ENCODE assay signal across 15 cellular contexts in genomic region chr4:89283975-89284556, GRCh38. TPM values are rescaled to one million over a fixed set of nuclear protein-coding genes. Genes with fewer than 3 reads are reported as not detected.
DNase-seq lines count a peak whose midpoint lies in the region; ATAC-seq and TF ChIP-seq lines count a peak whose summit lies in the region.
"Had no signal": no experiment of that assay in that cellular context is flagged by ENCODE, and none has a peak within 500 bp of the region (broad histone marks: within the 10 kb centered on the region; RNA-seq: fewer than 3 reads in every experiment).

No MANE protein-coding gene starts in this region.

- H3K9ac ChIP-seq in BLaER1: no peak overlapping the region

- H3K27me3 ChIP-seq in BLaER1: no peaks in the 10 kb centered on the region
- no peaks in the 10 kb centered on the region for H3K27me3 ChIP-seq in CD8-positive, alpha-beta T cell (ENCODE audit: insufficient read depth, low read length)
- H3K27me3 ChIP-seq in lung (ENCODE audit: control insufficient read depth, insufficient read depth): no peaks in the 10 kb centered on the region
- H3K27me3 ChIP-seq: breast epithelium, MG63 had no signal

- H4K20me1 ChIP-seq in BLaER1: no peaks in the 10 kb centered on the region

- no peak overlapping the region for H3K4me3 ChIP-seq in BLaER1
- no peak overlapping the region for H3K4me3 ChIP-seq in CD8-positive, alpha-beta T cell (ENCODE audit: low read depth, low read length)
- no peak overlapping the region for H3K4me3 ChIP-seq in lung
- H3K4me3 ChIP-seq: breast epithelium, HAP-1, MG63, SJSA1 had no signal

- 58 to 66% methylated on average over 3 of the region's 3 CpGs for WGBS in lung, 2 donors

- H3K36me3 ChIP-seq in BLaER1 (no peaks in the 10 kb centered on the region), lung (ENCODE audit: control insufficient read depth in 2 of 2, insufficient read depth in 2 of 2, low read length in 2 of 2) (no peaks in the 10 kb centered on the region)
- H3K36me3 ChIP-seq in CD8-positive, alpha-beta T cell (ENCODE audit: insufficient read depth, low read length): no peaks in the 10 kb centered on the region
- H3K36me3 ChIP-seq: breast epithelium, HAP-1, MG63, SJSA1 had no signal

- DNase-seq in CD8-positive, alpha-beta T cell: no peak
- no peak for DNase-seq in activated T-helper 1 cell treated with anti-CD3 and anti-CD28 coated beads, Interleukin-12 subunit alpha, Interleukin-12 subunit beta, Interleukin-2, Interleukin-4 antibody, amounts not matched to agents 30 ng/mL and 10 ng/mL and 1 ng/mL, durations not matched to agents 14 hours and 24 hours and 36 hours (ENCODE audit: low spot score)
- DNase-seq in lung (ENCODE audit: low spot score): no peak
- DNase-seq in left lobe of liver (ENCODE audit: low spot score): no peak
- DNase-seq in Ammon's horn (ENCODE audit: low spot score): no peak
- DNase-seq: Caco-2; NCI-H2107; stimulated activated CD4-positive, alpha-beta T cell treated with anti-CD3 and anti-CD28 coated beads, Interleukin-4, amount 100 ng/mL, for 24 hours had no signal

- ATAC-seq in CD8-positive, alpha-beta T cell: peak; percentile 39
- ATAC-seq in lung (ENCODE audit: insufficient read depth, low FRiP score) (no peak), left lobe of liver (no peak), GM21528 (IDR thresholded peaks at IDR 0.05; ENCODE audit: low FRiP score, unreplicated experiment) (no peak)

- POLR2A ChIA-PET in CD8-positive, alpha-beta T cell (lab: Charles Lee): interaction anchor here (0.8 to 3.2 kb wide), 5 partner anchors 10 to 24 kb away, joined by 3 to 20 read pairs (median 6); partner anchors contain the start of gene GPRIN3

- peak overlapping the region; percentile 68 for H3K4me3 Mint-ChIP-seq in CD8-positive, alpha-beta T cell
- H3K4me3 Mint-ChIP-seq in activated T-helper 1 cell treated with anti-CD3 and anti-CD28 coated beads, Interleukin-12 subunit alpha, Interleukin-12 subunit beta, Interleukin-2, Interleukin-4 antibody, amounts not matched to agents 30 ng/mL and 10 ng/mL and 1 ng/mL, durations not matched to agents 14 hours and 24 hours and 36 hours: peak overlapping the region; percentile 34

- no peak for TF ChIP-seq CTCF in CD8-positive, alpha-beta T cell (IDR thresholded peaks at IDR 0.05)
- TF ChIP-seq CTCF in lung (IDR thresholded peaks at IDR 0.05; ENCODE audit: control extremely low read depth, extremely low read depth): no peak

- no peaks in the 10 kb centered on the region for H3K9me3 Mint-ChIP-seq in CD8-positive, alpha-beta T cell
- peaks cover 3% of the 10 kb centered on the region for H3K9me3 Mint-ChIP-seq in activated T-helper 1 cell treated with anti-CD3 and anti-CD28 coated beads, Interleukin-12 subunit alpha, Interleukin-12 subunit beta, Interleukin-2, Interleukin-4 antibody, amounts not matched to agents 30 ng/mL and 10 ng/mL and 1 ng/mL, durations not matched to agents 14 hours and 24 hours and 36 hours

- peaks cover 5% of the 10 kb centered on the region; the same call in 1 of the 2 replicates for H3K9me3 ChIP-seq in BLaER1
- no peaks in the 10 kb centered on the region for H3K9me3 ChIP-seq in CD8-positive, alpha-beta T cell (ENCODE audit: low read length)
- H3K9me3 ChIP-seq in lung (ENCODE audit: control insufficient read depth in 2 of 2, insufficient read depth in 1 of 2, low read length in 1 of 2): no peaks in the 10 kb centered on the region
- H3K9me3 ChIP-seq: breast epithelium, Caco-2, HAP-1, MG63, SJSA1 had no signal

- H3K4me1 Mint-ChIP-seq in CD8-positive, alpha-beta T cell (ENCODE audit: low read depth): peaks cover 74% of the 10 kb centered on the region
- H3K4me1 Mint-ChIP-seq in activated T-helper 1 cell treated with anti-CD3 and anti-CD28 coated beads, Interleukin-12 subunit alpha, Interleukin-12 subunit beta, Interleukin-2, Interleukin-4 antibody, amounts not matched to agents 30 ng/mL and 10 ng/mL and 1 ng/mL, durations not matched to agents 14 hours and 24 hours and 36 hours (ENCODE audit: low read depth): peaks cover 78% of the 10 kb centered on the region

- CTCF ChIA-PET in CD8-positive, alpha-beta T cell (lab: Charles Lee): interaction anchor here (0.8 to 3.7 kb wide), 7 partner anchors 9 to 151 kb away, joined by 3 to 14 read pairs (median 7); no protein-coding TSS in a partner anchor

- intact Hi-C loops in CD8-positive, alpha-beta T cell (cut with DNase I, micrococcal nuclease): loop anchor here (5.0 to 10.0 kb wide), 2 partner anchors 33 to 169 kb away; partner anchors contain the start of gene TIGD2 (in 1 of the 2)
- intact Hi-C loops in activated T-helper 1 cell treated with anti-CD3 and anti-CD28 coated beads, Interleukin-12 subunit alpha, Interleukin-12 subunit beta, Interleukin-2, Interleukin-4 antibody, amounts not matched to agents 30 ng/mL and 10 ng/mL and 1 ng/mL, durations not matched to agents 14 hours and 24 hours and 36 hours (cut with micrococcal nuclease): loop anchor here (2.0 to 5.0 kb wide), 2 partner anchors 13 to 33 kb away; no protein-coding TSS in a partner anchor

- H3K27me3 Mint-ChIP-seq in CD8-positive, alpha-beta T cell (ENCODE audit: low read depth): no peaks in the 10 kb centered on the region
- no peaks in the 10 kb centered on the region for H3K27me3 Mint-ChIP-seq in activated T-helper 1 cell treated with anti-CD3 and anti-CD28 coated beads, Interleukin-12 subunit alpha, Interleukin-12 subunit beta, Interleukin-2, Interleukin-4 antibody, amounts not matched to agents 30 ng/mL and 10 ng/mL and 1 ng/mL, durations not matched to agents 14 hours and 24 hours and 36 hours (ENCODE audit: insufficient read depth)

- H3K27ac Mint-ChIP-seq in CD8-positive, alpha-beta T cell: peak overlapping the region; percentile 93
- H3K27ac Mint-ChIP-seq in activated T-helper 1 cell treated with anti-CD3 and anti-CD28 coated beads, Interleukin-12 subunit alpha, Interleukin-12 subunit beta, Interleukin-2, Interleukin-4 antibody, amounts not matched to agents 30 ng/mL and 10 ng/mL and 1 ng/mL, durations not matched to agents 14 hours and 24 hours and 36 hours: peak overlapping the region; percentile 87

- H3K4me2 ChIP-seq in BLaER1: peak overlapping the region; percentile 47

- H3K4me1 ChIP-seq in BLaER1 (peaks cover 26% of the 10 kb centered on the region), lung (ENCODE audit: control insufficient read depth in 2 of 2, insufficient read depth in 2 of 2, low read length in 2 of 2) (peaks cover 0 to 33% of the 10 kb centered on the region in 2 donors)
- peaks cover 45% of the 10 kb centered on the region for H3K4me1 ChIP-seq in CD8-positive, alpha-beta T cell (ENCODE audit: insufficient read depth, low read length)
- H3K4me1 ChIP-seq: breast epithelium, Caco-2, SJSA1 had no signal

- H3K36me3 Mint-ChIP-seq in CD8-positive, alpha-beta T cell: peaks cover 7% of the 10 kb centered on the region
- H3K36me3 Mint-ChIP-seq in activated T-helper 1 cell treated with anti-CD3 and anti-CD28 coated beads, Interleukin-12 subunit alpha, Interleukin-12 subunit beta, Interleukin-2, Interleukin-4 antibody, amounts not matched to agents 30 ng/mL and 10 ng/mL and 1 ng/mL, durations not matched to agents 14 hours and 24 hours and 36 hours (ENCODE audit: low read depth): peaks cover 30% of the 10 kb centered on the region

- no peak overlapping the region for H3K27ac ChIP-seq in BLaER1
- H3K27ac ChIP-seq in CD8-positive, alpha-beta T cell (ENCODE audit: low read depth, low read length): peak overlapping the region; percentile 69
- H3K27ac ChIP-seq in lung (ENCODE audit: low read depth in 1 of 2, low read length in 1 of 2): peak overlapping the region; percentile 64 to 73
- H3K27ac ChIP-seq: SJSA1 had no signal

RNA-seq across cellular contexts. Expression of gene GPRIN3, which starts 23.5 kb away (rescaled TPM):
- 10 to 100 TPM; 32.1 to 34.4 TPM for total RNA-seq in CD8-positive, alpha-beta T cell
- total RNA-seq in activated T-helper 1 cell treated with anti-CD3 and anti-CD28 coated beads, Interleukin-12 subunit alpha, Interleukin-12 subunit beta, Interleukin-2, Interleukin-4 antibody, amounts not matched to agents 30 ng/mL and 10 ng/mL and 1 ng/mL, durations not matched to agents 14 hours and 24 hours and 36 hours: 37.1 and 39.0 TPM in 2 replicates
- total RNA-seq in lung (10 to 100 TPM in 1 of 2 donors, 1 to 10 TPM in 1; 5.4 to 14.4 TPM), left lobe of liver (0.40 TPM)
- polyA plus RNA-seq in lung: 1 to 10 TPM; 1.6 to 3.2 TPM
- total RNA-seq: SJSA1 had no signal
- polyA plus RNA-seq: keratinocyte had no signal
